20 cellular contexts compared by ENCODE assay signal in genomic region chr20:49471397-49471796, GRCh38. TPM values are rescaled to one million over a fixed set of nuclear protein-coding genes. Genes with fewer than 3 reads are reported as not detected.
"Had no signal": no experiment of that assay in that cellular context is flagged by ENCODE, and none has a peak within 500 bp of the region (broad histone marks: within the 10 kb centered on the region; RNA-seq: fewer than 3 reads in every experiment).

No MANE protein-coding gene starts in this region.

- H3K36me3 ChIP-seq: left ventricle myocardium inferior, lower lobe of right lung, neutrophil, sigmoid colon had no signal

- H3K27ac ChIP-seq: coronary artery, hepatocyte, left ventricle myocardium inferior, lower lobe of right lung, neutrophil, sigmoid colon had no signal

- ATAC-seq: lower lobe of right lung; naive thymus-derived CD4-positive, alpha-beta T cell had no signal

- H3K4me2 ChIP-seq: hepatocyte had no signal

- H3K79me2 ChIP-seq: hepatocyte had no signal

- DNase-seq: effector CD4-positive, alpha-beta T cell; endodermal cell; erythroblast; foreskin melanocyte; head of caudate nucleus; kidney; left cardiac atrium; left ventricle myocardium inferior; lower lobe of right lung; naive thymus-derived CD4-positive, alpha-beta T cell; nephron progenitor cell; sigmoid colon; small intestine; stimulated activated CD4-positive, alpha-beta T cell treated with anti-CD3 and anti-CD28 coated beads, Interleukin-2, amount 100 ng/mL, for 48 hours; stimulated activated naive CD4-positive, alpha-beta T cell treated with Interleukin-2 at 50 U/mL for 16 hours; trophoblast cell had no signal

- H3K4me1 ChIP-seq: left ventricle myocardium inferior, lower lobe of right lung had no signal

- H3K4me3 ChIP-seq: coronary artery, hepatocyte, left ventricle myocardium inferior, lower lobe of right lung, sigmoid colon had no signal

- FAIRE-seq: endothelial cell of umbilical vein, kidney, small intestine had no signal

- H3K27me3 ChIP-seq: hepatocyte, sigmoid colon had no signal

RNA-seq across cellular contexts. Expression of gene KCNB1, which starts 11.1 kb away (rescaled TPM):
- polyA plus RNA-seq: endothelial cell of umbilical vein; naive thymus-derived CD4-positive, alpha-beta T cell had no signal
